ENCODE assay signal across 9 cellular contexts in the genomic region with DNA sequence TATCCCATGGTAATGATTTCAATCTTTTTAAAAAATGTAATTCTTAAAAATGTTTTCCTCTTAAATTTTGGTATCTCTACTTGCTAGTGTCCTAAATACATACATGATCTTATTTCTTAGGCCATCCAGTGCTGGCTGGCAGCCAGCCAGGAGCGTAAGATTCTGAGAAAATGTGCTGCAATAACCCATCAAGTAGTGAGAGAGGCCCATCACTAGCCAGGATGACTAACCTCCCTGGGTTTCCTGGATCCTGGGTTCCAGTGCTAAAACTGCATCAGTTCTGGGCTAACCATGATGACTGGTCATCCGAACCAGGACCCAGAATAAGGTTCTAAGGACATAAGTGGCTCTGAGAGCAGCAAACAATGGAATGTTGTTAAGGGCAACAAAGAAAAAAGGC. TPM values are rescaled to one million over a fixed set of nuclear protein-coding genes. Genes with fewer than 3 reads are reported as not detected.
A peak's percentile ranks its signal among the peaks of the same experiment; 100 is the strongest.
DNase-seq lines count a peak whose midpoint lies in the region; ATAC-seq lines count a peak whose summit lies in the region.
"Had no signal": no experiment of that assay in that cellular context is flagged by ENCODE, and none has a peak within 500 bp of the region (broad histone marks: within the 10 kb centered on the region; RNA-seq: fewer than 3 reads in every experiment).

No MANE protein-coding gene starts in this region.

- in situ Hi-C loops in G401 (cut with HindIII; ENCODE audit: low sequenced_read_pairs): no loop called here

- DNase-seq in G401 (ENCODE audit: low spot score) (peak; percentile 8), NOMO-1 (lab: John Stamatoyannopoulos, UW; ENCODE audit: unreplicated experiment in 2 of 2) (peak; percentile 9 to 45), skeletal muscle cell (ENCODE audit: low read depth) (peak; percentile 81)
- no peak for DNase-seq in effector memory CD8-positive, alpha-beta T cell
- DNase-seq in CD8-positive, alpha-beta memory T cell: no peak

- ATAC-seq in effector memory CD8-positive, alpha-beta T cell (replicated peaks): no peak
- ATAC-seq in HG03280 (IDR thresholded peaks at IDR 0.05; ENCODE audit: unreplicated experiment) (no peak), HG02938 (IDR thresholded peaks at IDR 0.05; ENCODE audit: unreplicated experiment) (no peak), GM18867 (IDR thresholded peaks at IDR 0.05; ENCODE audit: unreplicated experiment) (no peak)

- H3K4me1 ChIP-seq in CD8-positive, alpha-beta memory T cell (ENCODE audit: insufficient read depth, low read length): peaks cover 18% of the 10 kb centered on the region

- no peak overlapping the region for H3K4me3 Mint-ChIP-seq in effector memory CD8-positive, alpha-beta T cell
- H3K4me3 Mint-ChIP-seq in CD8-positive, alpha-beta memory T cell: no peak overlapping the region

- no peaks in the 10 kb centered on the region for H3K9me3 ChIP-seq in CD8-positive, alpha-beta memory T cell (ENCODE audit: low read length)
- H3K9me3 ChIP-seq: heart left ventricle had no signal

- POLR2A ChIA-PET in CD8-positive, alpha-beta memory T cell (lab: Charles Lee): no interaction called here

- no peaks in the 10 kb centered on the region for H3K27me3 ChIP-seq in CD8-positive, alpha-beta memory T cell (ENCODE audit: insufficient read depth, low read length, poor library complexity, severe bottlenecking)
- H3K27me3 ChIP-seq: heart left ventricle had no signal

- no peaks in the 10 kb centered on the region for H3K9me3 Mint-ChIP-seq in effector memory CD8-positive, alpha-beta T cell
- no peaks in the 10 kb centered on the region for H3K9me3 Mint-ChIP-seq in CD8-positive, alpha-beta memory T cell

- H3K27ac Mint-ChIP-seq in effector memory CD8-positive, alpha-beta T cell: peak overlapping the region; percentile 73
- H3K27ac Mint-ChIP-seq in CD8-positive, alpha-beta memory T cell: no peak overlapping the region

- H3K27me3 Mint-ChIP-seq in effector memory CD8-positive, alpha-beta T cell: no peaks in the 10 kb centered on the region
- H3K27me3 Mint-ChIP-seq in CD8-positive, alpha-beta memory T cell: no peaks in the 10 kb centered on the region

- no peak overlapping the region for H3K27ac ChIP-seq in CD8-positive, alpha-beta memory T cell (ENCODE audit: low read depth, low read length)

- H3K36me3 Mint-ChIP-seq in effector memory CD8-positive, alpha-beta T cell (ENCODE audit: insufficient read depth): peaks cover 4% of the 10 kb centered on the region
- H3K36me3 Mint-ChIP-seq in CD8-positive, alpha-beta memory T cell: peaks cover 22 to 42% (median 22%) of the 10 kb centered on the region in 3 donors

- H3K4me1 Mint-ChIP-seq in effector memory CD8-positive, alpha-beta T cell (ENCODE audit: low read depth in 2 of 2): peaks cover 15 to 18% of the 10 kb centered on the region in 2 donors
- H3K4me1 Mint-ChIP-seq in CD8-positive, alpha-beta memory T cell: peaks cover 13 to 29% (median 17%) of the 10 kb centered on the region in 3 donors

- H3K4me3 ChIP-seq in skeletal muscle cell (ENCODE audit: low read depth, low read length): no peak overlapping the region
- no peak overlapping the region for H3K4me3 ChIP-seq in CD8-positive, alpha-beta memory T cell (ENCODE audit: low read length)
- H3K4me3 ChIP-seq: heart left ventricle had no signal

- no peaks in the 10 kb centered on the region for H3K36me3 ChIP-seq in CD8-positive, alpha-beta memory T cell (ENCODE audit: insufficient read depth, low read length)

- CTCF ChIA-PET in CD8-positive, alpha-beta memory T cell (lab: Charles Lee): no interaction called here

RNA-seq across cellular contexts. Expression of gene UCP3, which starts 15.7 kb away (rescaled TPM):
- total RNA-seq in G401 (2014; rRNA removed; shearing (Covaris generic)): 0.17 TPM in 1 of 2 replicates, not detected in the other
- total RNA-seq in CD8-positive, alpha-beta memory T cell: 1 to 10 TPM; 2.8 to 2.9 TPM
- polyA plus RNA-seq in CD8-positive, alpha-beta memory T cell: 0.36 TPM

RNA-seq across cellular contexts. Expression of gene UCP2, which starts 42.0 kb away (rescaled TPM):
- 61.2 and 80.1 TPM in 2 replicates for total RNA-seq in G401 (2014; rRNA removed; shearing (Covaris generic))
- total RNA-seq in CD8-positive, alpha-beta memory T cell: 100 to 1,000 TPM; 279 to 295 TPM
- polyA plus RNA-seq in CD8-positive, alpha-beta memory T cell: 962 TPM

Comparison
In these comparisons a context has a peak if more than half of its experiments do, and no peak if none do; other contexts are left out.
1. DNase-seq: peak in G401 (single experiment), NOMO-1 (2 of 2) and skeletal muscle cell (single experiment); none in effector memory CD8-positive, alpha-beta T cell (0 of 3) and CD8-positive, alpha-beta memory T cell (0 of 5).
2. H3K27ac Mint-ChIP-seq: peak in effector memory CD8-positive, alpha-beta T cell (2 of 2); none in CD8-positive, alpha-beta memory T cell (0 of 8).